ENCODE assay signal across 17 cellular contexts in the genomic region with DNA sequence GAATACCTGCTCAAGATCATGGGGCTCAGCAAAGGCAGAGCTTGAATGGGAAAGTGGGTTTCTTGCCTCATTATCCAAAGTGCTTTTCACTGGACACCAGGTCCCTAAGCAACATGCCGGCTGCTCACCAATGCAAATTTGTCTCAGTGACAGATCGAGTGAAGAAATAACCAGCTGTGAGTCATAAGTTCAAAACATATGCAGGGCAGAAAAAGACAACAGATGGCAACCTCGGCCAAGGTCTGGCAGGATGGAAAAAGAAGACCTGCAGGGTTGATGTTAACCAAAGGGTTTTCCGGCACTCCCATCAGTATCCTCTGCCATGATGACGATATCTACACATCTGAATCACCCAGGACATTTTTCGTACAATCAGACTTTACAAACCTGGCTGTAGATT.
DNase-seq lines count a peak whose midpoint lies in the region; ATAC-seq, FAIRE-seq and TF ChIP-seq lines count a peak whose summit lies in the region.
"Had no signal": no experiment of that assay in that cellular context is flagged by ENCODE, and none has a peak within 500 bp of the region (broad histone marks: within the 10 kb centered on the region; RNA-seq: fewer than 3 reads in every experiment).

No MANE protein-coding gene starts in this region.

- H2AFZ ChIP-seq in mammary epithelial cell (ENCODE audit: low read depth, low read length), result no peak overlapping the region
- H2AFZ ChIP-seq: neural progenitor cell had no signal

- DNase-seq in AG08395 (ENCODE audit: low spot score) (peak; percentile 76), HS-5 (ENCODE audit: low read depth) (peak; percentile 81), mammary epithelial cell (peak; percentile 67), iris pigment epithelial cell (ENCODE audit: low read depth) (peak; percentile 93), GM12892 (ENCODE audit: insufficient read length) (no peak), GM20000 (ENCODE audit: low spot score) (no peak)
- DNase-seq in stimulated activated effector memory CD8-positive, alpha-beta T cell treated with anti-CD3 and anti-CD28 coated beads, Interleukin-12 subunit alpha, Interleukin-12 subunit beta, amount 100 ng/mL, for 72 hours (ENCODE audit: low spot score in 2 of 2), result no peak
- no peak for DNase-seq in stimulated activated CD4-positive, alpha-beta T cell treated with anti-CD3 and anti-CD28 coated beads, Interleukin-12 subunit alpha, Interleukin-12 subunit beta, amount 100 ng/mL, for 4 hours
- DNase-seq: activated CD4-positive, alpha-beta memory T cell treated with anti-CD3 and anti-CD28 coated beads for 36 hours; activated naive CD4-positive, alpha-beta T cell; head of caudate nucleus; NCI-H146; T-helper 17 cell had no signal

- no peak overlapping the region for H3K4me3 Mint-ChIP-seq in stimulated activated effector memory CD8-positive, alpha-beta T cell treated with anti-CD3 and anti-CD28 coated beads, Interleukin-12 subunit alpha, Interleukin-12 subunit beta, amount 100 ng/mL, for 72 hours
- H3K4me3 Mint-ChIP-seq: activated CD4-positive, alpha-beta memory T cell treated with anti-CD3 and anti-CD28 coated beads for 36 hours; neural progenitor cell; T-helper 17 cell had no signal

- CTCF ChIA-PET in mammary epithelial cell (lab: Charles Lee; ENCODE audit: low non-redundant PET), result no interaction called here

- dilution Hi-C loops in mammary epithelial cell (cut with HindIII; ENCODE audit: low sequenced_read_pairs), result loop anchor here (5.0 kb wide), 1 partner anchor 57 kb away; no protein-coding TSS in a partner anchor

- no peak for FAIRE-seq in GM12892 (lab: Jason Lieb, UNC)
- FAIRE-seq: colon had no signal

- peaks cover 18% of the 10 kb centered on the region for H3K4me1 ChIP-seq in mammary epithelial cell (ENCODE audit: insufficient read depth, low read length)

- no peaks in the 10 kb centered on the region for H4K20me1 ChIP-seq in mammary epithelial cell (ENCODE audit: insufficient read depth, low read length)

- TF ChIP-seq CTCF in mammary epithelial cell (conservative IDR thresholded peaks at IDR 0.05 in 1 of 2, IDR thresholded peaks at IDR 0.05 in 1 of 2; ENCODE audit: extremely low read depth in 1 of 2, insufficient read depth in 1 of 2, low read depth in 1 of 2, low read length in 2 of 2) (peak in 1 of 2 donors; percentile 5), GM20000 (IDR thresholded peaks at IDR 0.05; ENCODE audit: extremely low read depth, missing control alignments) (no peak)

- no peak overlapping the region for H3K9ac ChIP-seq in mammary epithelial cell (ENCODE audit: insufficient read depth, low read length)
- H3K9ac ChIP-seq: neural progenitor cell had no signal

- no peaks in the 10 kb centered on the region for H3K27me3 ChIP-seq in mammary epithelial cell (ENCODE audit: insufficient read depth, low read length)
- H3K27me3 ChIP-seq: neural progenitor cell had no signal

- TF ChIP-seq POLR2A in GM12892 (IDR thresholded peaks at IDR 0.05; ENCODE audit: low read depth, low read length), result no peak

- H3K36me3 Mint-ChIP-seq in stimulated activated effector memory CD8-positive, alpha-beta T cell treated with anti-CD3 and anti-CD28 coated beads, Interleukin-12 subunit alpha, Interleukin-12 subunit beta, amount 100 ng/mL, for 72 hours, result peaks cover 50% of the 10 kb centered on the region
- H3K36me3 Mint-ChIP-seq: neural progenitor cell had no signal

- intact Hi-C loops in mammary epithelial cell (cut with micrococcal nuclease), result no loop called here

- peaks cover 8% of the 10 kb centered on the region for H3K79me2 ChIP-seq in mammary epithelial cell (ENCODE audit: insufficient read depth, low read length)

- BruUV-seq in mammary epithelial cell (replicated peaks; lab: Mats Ljungman, UMichigan), result no TSS peak

- no peak overlapping the region for H3K4me3 ChIP-seq in mammary epithelial cell (replicated peaks in 1 of 3; ENCODE audit: insufficient read depth in 1 of 3, low read depth in 2 of 3, low read length in 3 of 3)
- H3K4me3 ChIP-seq: neural progenitor cell had no signal

- peaks cover 6% of the 10 kb centered on the region for H3K4me1 Mint-ChIP-seq in stimulated activated effector memory CD8-positive, alpha-beta T cell treated with anti-CD3 and anti-CD28 coated beads, Interleukin-12 subunit alpha, Interleukin-12 subunit beta, amount 100 ng/mL, for 72 hours

- no peak overlapping the region for H3K4me2 ChIP-seq in mammary epithelial cell (ENCODE audit: insufficient read depth, low read depth, low read length)
- H3K4me2 ChIP-seq: neural progenitor cell had no signal

- H3K9me3 ChIP-seq in mammary epithelial cell (replicated peaks; ENCODE audit: insufficient read depth, low read length), result no peaks in the 10 kb centered on the region

- WGBS in mammary epithelial cell (ENCODE audit: low coverage, missing lambda C conversion rate), result 94% methylated on average over 6 of the region's 6 CpGs

- in situ Hi-C loops in mammary epithelial cell (cut with MboI; ENCODE audit: low sequenced_read_pairs in 2 of 2), result no loop called here

- H3K36me3 ChIP-seq in mammary epithelial cell (ENCODE audit: insufficient read depth, low read length), result peaks cover 18% of the 10 kb centered on the region
- H3K36me3 ChIP-seq: neural progenitor cell had no signal

- no peaks in the 10 kb centered on the region for H3K9me3 Mint-ChIP-seq in stimulated activated effector memory CD8-positive, alpha-beta T cell treated with anti-CD3 and anti-CD28 coated beads, Interleukin-12 subunit alpha, Interleukin-12 subunit beta, amount 100 ng/mL, for 72 hours
- H3K9me3 Mint-ChIP-seq: activated CD4-positive, alpha-beta memory T cell treated with anti-CD3 and anti-CD28 coated beads for 36 hours; neural progenitor cell had no signal

- H3K27ac Mint-ChIP-seq in stimulated activated effector memory CD8-positive, alpha-beta T cell treated with anti-CD3 and anti-CD28 coated beads, Interleukin-12 subunit alpha, Interleukin-12 subunit beta, amount 100 ng/mL, for 72 hours, result no peak overlapping the region
- H3K27ac Mint-ChIP-seq: activated CD4-positive, alpha-beta memory T cell treated with anti-CD3 and anti-CD28 coated beads for 36 hours; neural progenitor cell; T-helper 17 cell had no signal

- no peak overlapping the region for H3K27ac ChIP-seq in mammary epithelial cell (ENCODE audit: insufficient read depth, low read depth, low read length)
- H3K27ac ChIP-seq: C4-2B, neural progenitor cell had no signal

- ATAC-seq in stimulated activated effector memory CD8-positive, alpha-beta T cell treated with anti-CD3 and anti-CD28 coated beads, Interleukin-12 subunit alpha, Interleukin-12 subunit beta, amount 100 ng/mL, for 72 hours, result no peak
- ATAC-seq: left lobe of liver, T-helper 17 cell had no signal

Comparison
In these comparisons a context has a peak if more than half of its experiments do, and no peak if none do; other contexts are left out.
1. DNase-seq: peak in AG08395 (single experiment), HS-5 (single experiment), mammary epithelial cell (single experiment) and iris pigment epithelial cell (single experiment); none in stimulated activated effector memory CD8-positive, alpha-beta T cell treated with anti-CD3 and anti-CD28 coated beads, Interleukin-12 subunit alpha, Interleukin-12 subunit beta, amount 100 ng/mL, for 72 hours (0 of 2), GM12892 (single experiment), GM20000 (single experiment) and stimulated activated CD4-positive, alpha-beta T cell treated with anti-CD3 and anti-CD28 coated beads, Interleukin-12 subunit alpha, Interleukin-12 subunit beta, amount 100 ng/mL, for 4 hours (single experiment).